Comparison of ENCODE assay signal across 8 cellular contexts in genomic region chr14:104801284-104802119, GRCh38. TPM values are rescaled to one million over a fixed set of nuclear protein-coding genes. Genes with fewer than 3 reads are reported as not detected.
DNase-seq lines count a peak whose midpoint lies in the region; ATAC-seq and TF ChIP-seq lines count a peak whose summit lies in the region.

No MANE protein-coding gene starts in this region.

- H3K27me3 ChIP-seq in SU-DHL-6 (ENCODE audit: low read length) (no peaks in the 10 kb centered on the region), rectal smooth muscle tissue (ENCODE audit: control insufficient read depth, insufficient read depth, low read length) (no peaks in the 10 kb centered on the region)

- H2AFZ ChIP-seq in SU-DHL-6 (ENCODE audit: low read depth, low read length, severe bottlenecking) = no peak overlapping the region

- no peaks in the 10 kb centered on the region for H3K79me2 ChIP-seq in SU-DHL-6 (ENCODE audit: insufficient read depth, low read length)

- H3K9ac ChIP-seq in SU-DHL-6 (ENCODE audit: low read length) (peak overlapping the region; percentile 58), rectal smooth muscle tissue (ENCODE audit: low read length) (peak overlapping the region; percentile 5)

- no peaks in the 10 kb centered on the region for H3K9me2 ChIP-seq in SU-DHL-6 (replicated peaks; ENCODE audit: insufficient read depth, low read length)

- no peaks in the 10 kb centered on the region for H3K36me3 ChIP-seq in SU-DHL-6 (ENCODE audit: low read length)
- no peaks in the 10 kb centered on the region for H3K36me3 ChIP-seq in rectal smooth muscle tissue (ENCODE audit: control insufficient read depth, insufficient read depth, low read length)

- DNase-seq in fibroblast of the aortic adventitia (ENCODE audit: low read depth) (no peak), NOMO-1 (lab: John Stamatoyannopoulos, UW; ENCODE audit: unreplicated experiment in 2 of 2) (no peak)

- no peak overlapping the region for H3K27ac ChIP-seq in SU-DHL-6 (ENCODE audit: low read depth, low read length)
- peak overlapping the region; percentile 78 for H3K27ac ChIP-seq in rectal smooth muscle tissue (ENCODE audit: low read depth, low read length)

- H3F3A ChIP-seq in SU-DHL-6 (ENCODE audit: insufficient read depth) = peaks cover 13% of the 10 kb centered on the region

- H3K4me3 ChIP-seq in SU-DHL-6 (ENCODE audit: insufficient read depth, low read length, poor library complexity, severe bottlenecking) (peak overlapping the region; percentile 62), fibroblast of the aortic adventitia (ENCODE audit: low read depth, low read length) (peak overlapping the region; percentile 70), rectal smooth muscle tissue (ENCODE audit: low read length) (peak overlapping the region; percentile 82)

- no peaks in the 10 kb centered on the region for H4K20me1 ChIP-seq in SU-DHL-6 (ENCODE audit: low read depth, low read length)

- ATAC-seq in GM19372 (IDR thresholded peaks at IDR 0.05; ENCODE audit: low read depth, unreplicated experiment) (peak; percentile 13), HG03354 (IDR thresholded peaks at IDR 0.05; ENCODE audit: poor library complexity, severe bottlenecking, unreplicated experiment) (no peak), GM21367 (IDR thresholded peaks at IDR 0.05; ENCODE audit: unreplicated experiment) (no peak), GM18870 (IDR thresholded peaks at IDR 0.05; ENCODE audit: unreplicated experiment) (no peak)

- TF ChIP-seq CTCF in SU-DHL-6 (IDR thresholded peaks at IDR 0.05; ENCODE audit: insufficient read depth, low read length, poor library complexity, severe bottlenecking) (no peak), fibroblast of the aortic adventitia (IDR thresholded peaks at IDR 0.05; ENCODE audit: insufficient read depth, low read length) (no peak)

- peak overlapping the region; percentile 54 for H3K4me2 ChIP-seq in SU-DHL-6 (ENCODE audit: low read depth, low read length, poor library complexity, severe bottlenecking)

- no peaks in the 10 kb centered on the region for H3K9me3 ChIP-seq in SU-DHL-6 (ENCODE audit: insufficient read depth, low read length)

- peaks cover 7% of the 10 kb centered on the region for H3K4me1 ChIP-seq in rectal smooth muscle tissue (ENCODE audit: control insufficient read depth, insufficient read depth, low read length)

RNA-seq across cellular contexts. Expression of gene ZBTB42, which starts 0.6 kb away (rescaled TPM):
- total RNA-seq in fibroblast of the aortic adventitia (ENCODE audit: low replicate concordance) = 2.5 and 5.0 TPM in 2 replicates

RNA-seq across cellular contexts. Expression of gene AKT1, which starts 6.0 kb away (rescaled TPM):
- 93.1 and 127 TPM in 2 replicates for total RNA-seq in fibroblast of the aortic adventitia (ENCODE audit: low replicate concordance)

RNA-seq across cellular contexts. Expression of gene SIVA1, which starts 48.6 kb away (rescaled TPM):
- 79.4 and 87.3 TPM in 2 replicates for total RNA-seq in fibroblast of the aortic adventitia (ENCODE audit: low replicate concordance)
